Comparison of ENCODE assay signal across 21 cellular contexts in the genomic region with DNA sequence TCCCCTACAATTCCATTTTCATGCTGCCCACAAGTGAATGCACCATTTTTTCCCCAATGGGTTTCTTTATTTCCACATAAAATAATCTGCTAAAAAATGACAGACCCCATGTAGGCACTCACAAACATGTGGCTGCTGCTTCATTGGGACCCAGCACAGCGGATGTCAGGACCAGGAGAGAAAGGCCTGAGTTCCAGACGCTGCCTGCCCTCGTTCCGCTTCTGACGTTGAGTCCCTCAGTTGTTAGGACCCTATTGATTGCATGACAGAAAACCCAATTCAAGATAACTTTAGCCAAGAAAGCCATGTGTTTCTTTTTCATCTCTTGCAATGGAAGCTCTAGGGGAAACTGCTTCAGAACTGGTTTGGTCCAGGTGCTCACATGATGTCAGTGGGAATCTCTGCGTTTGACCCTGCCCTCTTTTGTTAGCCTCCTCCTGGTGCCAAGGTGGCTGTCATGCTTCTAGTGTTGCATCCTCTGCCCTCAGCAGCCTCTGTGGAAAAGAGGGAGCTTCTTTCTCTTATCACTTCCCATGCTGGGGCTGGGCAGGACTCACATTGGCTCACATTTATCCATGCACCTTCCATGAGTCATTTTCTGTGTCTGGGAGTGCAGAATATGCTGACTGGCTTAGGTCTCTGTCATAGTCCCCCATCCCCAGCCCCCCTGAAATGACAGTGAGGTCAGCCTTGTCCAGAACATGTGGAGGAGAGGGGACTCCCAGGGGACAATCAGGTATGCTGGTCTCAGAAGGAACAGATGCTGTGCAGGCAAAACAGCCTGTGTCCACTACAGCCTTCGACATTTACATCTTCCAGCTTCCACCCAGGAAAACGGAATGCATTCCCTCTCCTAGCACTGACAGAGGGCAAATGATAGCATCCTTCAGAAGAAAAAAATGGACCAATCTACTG. TPM values are rescaled to one million over a fixed set of nuclear protein-coding genes. Genes with fewer than 3 reads are reported as not detected.
"Had no signal": no experiment of that assay in that cellular context is flagged by ENCODE, and none has a peak within 500 bp of the region (broad histone marks: within the 10 kb centered on the region; RNA-seq: fewer than 3 reads in every experiment).

No MANE protein-coding gene starts in this region.

- H3K4me1 ChIP-seq: tibial artery had no signal

- H3K36me3 ChIP-seq: WERI-Rb-1 had no signal

- H3K9me3 Mint-ChIP-seq: activated CD4-positive, alpha-beta T cell treated with anti-CD3 and anti-CD28 coated beads, Interleukin-2, amount 10 ng/mL, durations not matched to agents 7 days and 5 days; activated naive CD8-positive, alpha-beta T cell treated with anti-CD3 and anti-CD28 coated beads, Interleukin-2, amount 10 ng/mL, durations not matched to agents 7 days and 5 days; activated T-cell treated with anti-CD3 and anti-CD28 coated beads, Interleukin-2, amount 50 U/mL, for 24 hours; activated T-helper 17 cell treated with anti-CD3 and anti-CD28 coated beads, Interleukin-2, amount 50 U/mL, for 72 hours; immature natural killer cell; nephron; stimulated activated naive CD8-positive, alpha-beta T cell treated with anti-CD3 and anti-CD28 coated beads, Interleukin-15, Interleukin-2, amounts not matched to agents 100 ng/mL and 50 ng/mL, for 24 hours; T-cell had no signal

- H3K4me3 ChIP-seq: tibial artery had no signal

- H3K4me3 Mint-ChIP-seq: activated CD4-positive, alpha-beta T cell treated with anti-CD3 and anti-CD28 coated beads, Interleukin-2, amount 10 ng/mL, durations not matched to agents 7 days and 5 days; activated naive CD8-positive, alpha-beta T cell treated with anti-CD3 and anti-CD28 coated beads, Interleukin-2, amount 10 ng/mL, durations not matched to agents 7 days and 5 days; activated T-cell treated with anti-CD3 and anti-CD28 coated beads, Interleukin-2, amount 50 U/mL, for 24 hours; activated T-helper 17 cell treated with anti-CD3 and anti-CD28 coated beads, Interleukin-2, amount 50 U/mL, for 72 hours; immature natural killer cell; nephron; stimulated activated naive CD8-positive, alpha-beta T cell treated with anti-CD3 and anti-CD28 coated beads, Interleukin-15, Interleukin-2, amounts not matched to agents 100 ng/mL and 50 ng/mL, for 24 hours; T-cell had no signal

- DNase-seq: activated CD4-positive, alpha-beta T cell treated with anti-CD3 and anti-CD28 coated beads, Interleukin-2, amount 10 ng/mL, durations not matched to agents 7 days and 5 days; activated CD4-positive, CD25-positive, alpha-beta regulatory T cell treated with anti-CD3 and anti-CD28 coated beads, Interleukin-2, amount 50 U/mL, for 72 hours; activated CD8-positive, alpha-beta memory T cell treated with anti-CD3 and anti-CD28 coated beads for 24 hours; activated CD8-positive, alpha-beta memory T cell treated with anti-CD3 and anti-CD28 coated beads, Interleukin-2, amount 50 U/mL, for 4 hours; activated naive CD4-positive, alpha-beta T cell treated with Interleukin-2 at 50 U/mL for 16 hours; activated naive CD8-positive, alpha-beta T cell treated with anti-CD3 and anti-CD28 coated beads, Interleukin-2, amount 10 ng/mL, durations not matched to agents 7 days and 5 days; activated T-cell treated with anti-CD3 and anti-CD28 coated beads, Interleukin-2, amount 50 U/mL, for 24 hours; amygdala; cerebellar nuclear complex; immature natural killer cell; kidney glomerular epithelial cell; stimulated activated CD4-positive, alpha-beta T cell treated with anti-CD3 and anti-CD28 coated beads, Interleukin-12 subunit alpha, Interleukin-12 subunit beta, amount 100 ng/mL, for 4 hours; stimulated activated CD4-positive, alpha-beta T cell treated with anti-CD3 and anti-CD28 coated beads, Interleukin-4, amount 100 ng/mL, for 4 hours; T-cell; tibial artery; WERI-Rb-1 had no signal

- ATAC-seq: activated T-helper 17 cell treated with anti-CD3 and anti-CD28 coated beads, Interleukin-2, amount 50 U/mL, for 72 hours; T-cell had no signal

- H3K36me3 Mint-ChIP-seq: activated naive CD8-positive, alpha-beta T cell treated with anti-CD3 and anti-CD28 coated beads, Interleukin-2, amount 10 ng/mL, durations not matched to agents 7 days and 5 days; immature natural killer cell; T-cell had no signal

- H3K9me3 ChIP-seq: tibial artery had no signal

- H3K4me1 Mint-ChIP-seq: activated CD4-positive, alpha-beta T cell treated with anti-CD3 and anti-CD28 coated beads, Interleukin-2, amount 10 ng/mL, durations not matched to agents 7 days and 5 days; activated T-helper 17 cell treated with anti-CD3 and anti-CD28 coated beads, Interleukin-2, amount 50 U/mL, for 72 hours had no signal

- H3K27ac Mint-ChIP-seq: activated CD4-positive, alpha-beta T cell treated with anti-CD3 and anti-CD28 coated beads, Interleukin-2, amount 10 ng/mL, durations not matched to agents 7 days and 5 days; activated naive CD8-positive, alpha-beta T cell treated with anti-CD3 and anti-CD28 coated beads, Interleukin-2, amount 10 ng/mL, durations not matched to agents 7 days and 5 days; activated T-cell treated with anti-CD3 and anti-CD28 coated beads, Interleukin-2, amount 50 U/mL, for 24 hours; activated T-helper 17 cell treated with anti-CD3 and anti-CD28 coated beads, Interleukin-2, amount 50 U/mL, for 72 hours; immature natural killer cell; nephron; stimulated activated naive CD8-positive, alpha-beta T cell treated with anti-CD3 and anti-CD28 coated beads, Interleukin-15, Interleukin-2, amounts not matched to agents 100 ng/mL and 50 ng/mL, for 24 hours; T-cell had no signal

- H3K27me3 ChIP-seq: tibial artery had no signal

- H3K27ac ChIP-seq: tibial artery, WERI-Rb-1 had no signal

RNA-seq across cellular contexts. Expression of gene ADGRD1, which starts 34.8 kb away (rescaled TPM):
- total RNA-seq: activated naive CD8-positive, alpha-beta T cell treated with anti-CD3 and anti-CD28 coated beads, Interleukin-2, amount 10 ng/mL, durations not matched to agents 7 days and 5 days; bronchial epithelial cell; epithelial cell of proximal tubule had no signal
- polyA plus RNA-seq: immature natural killer cell had no signal
